In the genomic region with DNA sequence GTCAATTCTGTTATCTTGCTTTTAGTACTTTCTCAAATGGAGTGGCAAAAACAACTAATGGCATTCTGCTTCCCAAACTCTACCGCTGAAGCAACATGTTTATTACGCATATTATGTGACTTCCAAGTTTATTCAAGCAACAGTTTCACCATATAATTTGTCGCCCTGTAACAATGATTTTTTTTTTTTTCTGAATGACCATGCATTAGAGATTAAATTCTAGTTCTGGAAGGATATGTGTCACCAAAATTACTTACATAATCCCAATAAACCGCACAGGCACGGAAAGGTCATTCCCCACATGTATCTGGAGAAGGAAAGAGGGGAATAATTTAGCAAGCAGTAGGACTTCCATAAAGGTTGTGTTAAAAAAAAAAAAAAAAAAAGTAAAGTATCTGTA, we compare ENCODE assay signal across 22 cellular contexts.
"Had no signal": no experiment of that assay in that cellular context is flagged by ENCODE, and none has a peak within 500 bp of the region (broad histone marks: within the 10 kb centered on the region; RNA-seq: fewer than 3 reads in every experiment).

No MANE protein-coding gene starts in this region.

- H3K4me3 ChIP-seq: K562 had no signal

- H3K27ac Mint-ChIP-seq: IgD-negative memory B cell, T-cell had no signal

- H3K9ac ChIP-seq: KMS-11, SK-N-SH had no signal

- H3K27ac ChIP-seq: HL-60, KMS-11, RWPE1 had no signal

- ATAC-seq: K562, T-cell had no signal

- H3K9me3 ChIP-seq: SK-N-SH had no signal

- H3K36me3 Mint-ChIP-seq: IgD-negative memory B cell, T-cell had no signal

- FAIRE-seq: K562, RCC 7860 had no signal

- H3K4me1 Mint-ChIP-seq: IgD-negative memory B cell, T-cell had no signal

- H3K27me3 Mint-ChIP-seq: IgD-negative memory B cell, T-cell had no signal

- DNase-seq: NCI-H1048, NCI-H1105, NCI-H1417, NCI-H1436 treated with DMSO at 0.1 percent for 48 hours, NCI-H1694 treated with DMSO at 0.1 percent for 48 hours, NCI-H1930, NCI-H2081, NCI-H2107, NCI-H2227 treated with DMSO at 0.1 percent for 48 hours, NCI-H524, NCI-H526 treated with DMSO at 0.1 percent for 48 hours, NCI-H748 treated with DMSO at 0.1 percent for 48 hours, SHP77, SK-N-SH, SW 1271, T-cell had no signal

- H3K4me2 ChIP-seq: KMS-11, SK-N-SH had no signal

- H3K4me3 Mint-ChIP-seq: IgD-negative memory B cell, T-cell had no signal
